In the genomic region with DNA sequence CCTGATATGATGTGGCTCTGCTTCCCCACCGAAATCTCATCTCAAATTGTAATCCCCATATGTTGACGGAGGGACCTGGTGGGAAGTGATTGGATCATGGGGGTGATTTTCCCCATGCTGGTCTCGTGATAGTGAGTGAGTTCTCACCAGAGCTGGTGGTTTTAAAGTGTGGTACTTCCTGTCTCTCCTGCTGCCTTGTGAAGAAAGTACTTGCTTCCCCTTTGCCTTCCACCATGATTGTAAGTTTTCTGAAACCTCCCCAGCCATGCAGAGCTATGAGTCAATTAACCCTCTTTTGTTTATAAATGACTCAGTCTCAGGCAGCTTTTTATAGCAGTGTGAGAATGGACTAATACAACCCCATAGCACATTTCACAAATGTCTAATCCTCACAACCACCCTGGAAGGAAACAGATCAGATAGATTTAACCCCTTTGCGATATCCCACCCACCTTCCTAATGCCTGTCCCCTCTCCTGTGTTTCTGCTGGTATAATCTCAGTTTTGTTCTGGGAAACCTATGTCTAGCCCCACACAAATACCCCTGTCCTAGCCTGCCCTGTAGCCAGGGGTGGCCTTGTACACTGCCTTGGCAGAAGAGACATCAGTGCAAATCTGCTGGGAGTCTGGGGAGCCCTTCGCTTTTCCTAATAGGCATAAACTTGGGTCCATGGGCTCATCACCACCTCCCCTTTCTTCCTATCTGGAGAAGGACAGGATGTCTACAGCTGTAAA, we compare ENCODE assay signal across 8 cellular contexts.
DNase-seq lines count a peak whose midpoint lies in the region; ATAC-seq and TF ChIP-seq lines count a peak whose summit lies in the region.

No MANE protein-coding gene starts in this region.

- CTCF ChIA-PET in activated naive CD4-positive, alpha-beta T cell treated with anti-CD3 and anti-CD28 coated beads, Interleukin-2, amount 10 ng/mL, durations not matched to agents 7 days and 5 days (lab: Charles Lee), result interaction anchor here (0.6 to 2.7 kb wide), 2 partner anchors 13 to 88 kb away, joined by 3 to 15 read pairs; no protein-coding TSS in a partner anchor

- 80% methylated on average over 5 of the region's 5 CpGs for WGBS in esophagus muscularis mucosa
- WGBS in stomach, 5 donors, result 53 to 79% (median 75%) methylated on average over 5 of the region's 5 CpGs

- no peak for TF ChIP-seq CTCF in Peyer's patch (IDR thresholded peaks at IDR 0.05)
- TF ChIP-seq CTCF in esophagus muscularis mucosa (IDR thresholded peaks at IDR 0.05), result no peak
- TF ChIP-seq CTCF in stomach (IDR thresholded peaks at IDR 0.05), result no peak

- TF ChIP-seq EP300 in esophagus muscularis mucosa (IDR thresholded peaks at IDR 0.05) (no peak), stomach (IDR thresholded peaks at IDR 0.05) (no peak)

- peak in 1 of 2 donors; percentile 37 for DNase-seq in activated naive CD4-positive, alpha-beta T cell treated with anti-CD3 and anti-CD28 coated beads, Interleukin-2, amount 50 U/mL, for 72 hours (ENCODE audit: low spot score in 2 of 2)
- no peak for DNase-seq in activated naive CD4-positive, alpha-beta T cell treated with anti-CD3 and anti-CD28 coated beads, Interleukin-2, amount 10 ng/mL, durations not matched to agents 7 days and 5 days
- DNase-seq in Peyer's patch (no peak), esophagus muscularis mucosa (ENCODE audit: extremely low spot score) (no peak), stomach (no peak), NCI-H345 (lab: John Stamatoyannopoulos, UW) (no peak), GM19238 (ENCODE audit: insufficient read length, low spot score) (no peak)

- H3K27me3 ChIP-seq in Peyer's patch (no peaks in the 10 kb centered on the region), esophagus muscularis mucosa (no peaks in the 10 kb centered on the region), stomach (no peaks in the 10 kb centered on the region)

- peak overlapping the region in 1 of 2 donors; percentile 29 for H3K27ac Mint-ChIP-seq in activated naive CD4-positive, alpha-beta T cell treated with anti-CD3 and anti-CD28 coated beads, Interleukin-2, amount 50 U/mL, for 72 hours
- H3K27ac Mint-ChIP-seq in activated naive CD4-positive, alpha-beta T cell treated with anti-CD3 and anti-CD28 coated beads, Interleukin-2, amount 10 ng/mL, durations not matched to agents 7 days and 5 days, result no peak overlapping the region

- no peaks in the 10 kb centered on the region for H3K9me3 Mint-ChIP-seq in activated naive CD4-positive, alpha-beta T cell treated with anti-CD3 and anti-CD28 coated beads, Interleukin-2, amount 50 U/mL, for 72 hours
- no peaks in the 10 kb centered on the region for H3K9me3 Mint-ChIP-seq in activated naive CD4-positive, alpha-beta T cell treated with anti-CD3 and anti-CD28 coated beads, Interleukin-2, amount 10 ng/mL, durations not matched to agents 7 days and 5 days

- H3K4me3 Mint-ChIP-seq in activated naive CD4-positive, alpha-beta T cell treated with anti-CD3 and anti-CD28 coated beads, Interleukin-2, amount 10 ng/mL, durations not matched to agents 7 days and 5 days, result no peak overlapping the region

- H3K27me3 Mint-ChIP-seq in activated naive CD4-positive, alpha-beta T cell treated with anti-CD3 and anti-CD28 coated beads, Interleukin-2, amount 10 ng/mL, durations not matched to agents 7 days and 5 days, result peaks cover 9% of the 10 kb centered on the region

- H3K36me3 Mint-ChIP-seq in activated naive CD4-positive, alpha-beta T cell treated with anti-CD3 and anti-CD28 coated beads, Interleukin-2, amount 50 U/mL, for 72 hours, result no peaks in the 10 kb centered on the region
- no peaks in the 10 kb centered on the region for H3K36me3 Mint-ChIP-seq in activated naive CD4-positive, alpha-beta T cell treated with anti-CD3 and anti-CD28 coated beads, Interleukin-2, amount 10 ng/mL, durations not matched to agents 7 days and 5 days

- H3K9me3 ChIP-seq in Peyer's patch, result no peaks in the 10 kb centered on the region
- no peaks in the 10 kb centered on the region for H3K9me3 ChIP-seq in esophagus muscularis mucosa
- no peaks in the 10 kb centered on the region for H3K9me3 ChIP-seq in stomach

- H3K4me1 Mint-ChIP-seq in activated naive CD4-positive, alpha-beta T cell treated with anti-CD3 and anti-CD28 coated beads, Interleukin-2, amount 10 ng/mL, durations not matched to agents 7 days and 5 days, result peaks cover 7% of the 10 kb centered on the region

- intact Hi-C loops in esophagus muscularis mucosa (cut with DNase I) (no loop called here), stomach (cut with DNase I; ENCODE audit: low total_unique reads) (loop anchor here (10.0 kb wide), 1 partner anchor 336 kb away; a partner anchor contains a TSS)

- peaks cover 0 to 19% (median 0%) of the 10 kb centered on the region in 4 donors for H3K4me1 ChIP-seq in Peyer's patch
- peaks cover 28 to 84% (median 79%) of the 10 kb centered on the region in 4 donors for H3K4me1 ChIP-seq in esophagus muscularis mucosa
- H3K4me1 ChIP-seq in stomach, result peaks cover 19 to 56% (median 41%) of the 10 kb centered on the region in 4 donors

- no peaks in the 10 kb centered on the region for H3K36me3 ChIP-seq in Peyer's patch
- H3K36me3 ChIP-seq in esophagus muscularis mucosa, result no peaks in the 10 kb centered on the region
- H3K36me3 ChIP-seq in stomach, result no peaks in the 10 kb centered on the region

- H3K27ac ChIP-seq in Peyer's patch (peak overlapping the region in 3 of 4 donors; percentile 10 to 39 (median 18)), esophagus muscularis mucosa (replicated peaks in 1 of 4) (peak overlapping the region; percentile 71 to 80 (median 76)), stomach (peak overlapping the region in 4 of 5 donors; percentile 54 to 70 (median 61))

- no peak for TF ChIP-seq POLR2A in Peyer's patch (IDR thresholded peaks at IDR 0.05)
- no peak for TF ChIP-seq POLR2A in esophagus muscularis mucosa (IDR thresholded peaks at IDR 0.05; ENCODE audit: low read depth)
- TF ChIP-seq POLR2A in stomach (IDR thresholded peaks at IDR 0.05), result no peak

- ATAC-seq in activated naive CD4-positive, alpha-beta T cell treated with anti-CD3 and anti-CD28 coated beads, Interleukin-2, amount 50 U/mL, for 72 hours, result peak; percentile 94 to 99
- peak; percentile 90 for ATAC-seq in HG02970 (IDR thresholded peaks at IDR 0.05; ENCODE audit: low FRiP score, unreplicated experiment)

- no peak overlapping the region for H3K4me3 ChIP-seq in Peyer's patch
- no peak overlapping the region for H3K4me3 ChIP-seq in esophagus muscularis mucosa
- H3K4me3 ChIP-seq in stomach, result no peak overlapping the region

Comparison
In these comparisons a context has a peak if more than half of its experiments do, and no peak if none do; other contexts are left out.
1. H3K27ac ChIP-seq: peak in every context shown above with its lines; median percentile 76 in esophagus muscularis mucosa; 61 in stomach; 18 in Peyer's patch.